Comparison of ENCODE assay signal across 8 cellular contexts in the genomic region with DNA sequence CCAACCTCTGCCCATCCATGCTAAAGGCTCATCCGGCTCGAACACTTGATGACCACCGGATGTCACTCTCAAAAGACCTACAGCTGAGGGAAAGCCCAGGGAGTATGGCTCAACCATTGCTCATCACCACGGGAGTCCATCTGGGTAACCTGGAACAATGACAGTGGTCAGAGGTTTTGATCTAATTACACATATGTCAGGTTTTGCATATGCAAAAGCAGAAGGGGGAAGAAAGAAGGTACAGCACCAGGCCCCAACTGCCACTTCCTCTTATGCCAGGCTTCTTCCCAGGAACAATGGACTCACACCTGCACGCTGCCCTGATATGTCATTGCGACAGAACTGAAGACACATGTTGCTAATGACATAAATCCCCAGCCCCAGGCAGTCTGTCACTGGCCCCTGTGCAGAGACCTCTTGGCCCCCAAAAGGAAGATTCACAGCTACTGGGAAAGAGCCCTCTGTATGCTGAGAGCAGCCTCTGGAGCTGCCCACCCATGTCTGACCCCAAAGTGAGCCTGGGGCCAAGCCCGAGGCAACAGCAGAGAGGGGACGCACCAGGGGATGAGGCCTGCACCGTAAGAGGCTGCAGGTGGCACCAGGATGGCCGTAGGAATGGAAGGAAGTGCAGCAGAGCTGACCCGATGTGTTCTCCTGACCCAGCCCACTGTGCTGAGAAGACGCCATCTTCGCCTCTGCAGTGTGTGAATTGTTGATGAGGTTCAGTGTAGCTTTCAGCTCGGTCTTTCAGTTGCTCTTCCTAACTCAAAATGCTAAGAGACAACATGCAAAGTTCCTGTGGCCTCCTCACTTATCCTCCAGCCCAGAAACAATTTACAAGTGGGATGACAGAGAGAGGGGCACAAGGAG. TPM values are rescaled to one million over a fixed set of nuclear protein-coding genes. Genes with fewer than 3 reads are reported as not detected.
DNase-seq lines count a peak whose midpoint lies in the region; ATAC-seq and TF ChIP-seq lines count a peak whose summit lies in the region.

No MANE protein-coding gene starts in this region.

- H3K4me1 ChIP-seq in heart right ventricle (peaks cover 26 to 93% (median 79%) of the 10 kb centered on the region in 9 donors), mammary epithelial cell (ENCODE audit: insufficient read depth, low read length) (peaks cover 11% of the 10 kb centered on the region), stomach (peaks cover 40 to 93% (median 62%) of the 10 kb centered on the region in 4 donors), prostate gland (replicated peaks) (peaks cover 6% of the 10 kb centered on the region)

- no peak for TF ChIP-seq POLR2A in stomach (IDR thresholded peaks at IDR 0.05)
- no peak for TF ChIP-seq POLR2A in prostate gland (IDR thresholded peaks at IDR 0.05)

- H3K36me3 Mint-ChIP-seq in type B pancreatic cell, result no peaks in the 10 kb centered on the region

- H3K27me3 Mint-ChIP-seq in type B pancreatic cell, result no peaks in the 10 kb centered on the region

- H3K4me3 Mint-ChIP-seq in type B pancreatic cell, result no peak overlapping the region

- H3K4me2 ChIP-seq in mammary epithelial cell (ENCODE audit: insufficient read depth, low read depth, low read length), result no peak overlapping the region

- TF ChIP-seq CTCF in heart right ventricle (IDR thresholded peaks at IDR 0.05) (no peak), mammary epithelial cell (conservative IDR thresholded peaks at IDR 0.05 in 1 of 2, IDR thresholded peaks at IDR 0.05 in 1 of 2; ENCODE audit: extremely low read depth in 1 of 2, insufficient read depth in 1 of 2, low read depth in 1 of 2, low read length in 2 of 2) (no peak), stomach (IDR thresholded peaks at IDR 0.05) (no peak), prostate gland (IDR thresholded peaks at IDR 0.05) (no peak), type B pancreatic cell (conservative IDR thresholded peaks at IDR 0.05) (no peak)

- in situ Hi-C loops in mammary epithelial cell (cut with MboI; ENCODE audit: low sequenced_read_pairs in 2 of 2), result no loop called here

- intact Hi-C loops in heart right ventricle (cut with DNase I) (no loop called here), Right ventricle myocardium superior (cut with DNase I) (no loop called here), mammary epithelial cell (cut with micrococcal nuclease) (loop anchor here (2.0 kb wide), 1 partner anchor 51 kb away; a partner anchor contains a TSS), stomach (cut with DNase I; ENCODE audit: low total_unique reads) (no loop called here), prostate gland (cut with DNase I) (no loop called here)

- no peak for ATAC-seq in heart right ventricle
- no peak for ATAC-seq in Right ventricle myocardium superior (ENCODE audit: poor library complexity)

- peaks cover 77% of the 10 kb centered on the region for H3K79me2 ChIP-seq in mammary epithelial cell (ENCODE audit: insufficient read depth, low read length)

- no peak overlapping the region for H3K27ac Mint-ChIP-seq in type B pancreatic cell

- H3K9me3 ChIP-seq in heart right ventricle (no peaks in the 10 kb centered on the region), KOPT-K1 (ENCODE audit: insufficient read depth, low read length, poor library complexity, severe bottlenecking) (no peaks in the 10 kb centered on the region), mammary epithelial cell (replicated peaks; ENCODE audit: insufficient read depth, low read length) (no peaks in the 10 kb centered on the region), stomach (no peaks in the 10 kb centered on the region), prostate gland (no peaks in the 10 kb centered on the region)

- no peak for TF ChIP-seq EP300 in stomach (IDR thresholded peaks at IDR 0.05)

- H3K27ac ChIP-seq in heart right ventricle (peak overlapping the region in 9 of 10 donors; percentile 44 to 89 (median 62)), KOPT-K1 (ENCODE audit: low read depth, low read length, poor library complexity, severe bottlenecking) (peak overlapping the region; percentile 35), mammary epithelial cell (ENCODE audit: insufficient read depth, low read depth, low read length) (no peak overlapping the region), stomach (peak overlapping the region in 3 of 5 donors; percentile 24 to 73 (median 71)), prostate gland (no peak overlapping the region)

- dilution Hi-C loops in mammary epithelial cell (cut with HindIII; ENCODE audit: low sequenced_read_pairs), result loop anchor here (10.0 kb wide), 1 partner anchor 161 kb away; no protein-coding TSS in a partner anchor

- no peak overlapping the region for H2AFZ ChIP-seq in mammary epithelial cell (ENCODE audit: low read depth, low read length)

- no peak overlapping the region for H3K4me3 ChIP-seq in heart right ventricle
- no peak overlapping the region for H3K4me3 ChIP-seq in mammary epithelial cell (replicated peaks in 1 of 3; ENCODE audit: insufficient read depth in 1 of 3, low read depth in 2 of 3, low read length in 3 of 3)
- no peak overlapping the region for H3K4me3 ChIP-seq in stomach
- H3K4me3 ChIP-seq in prostate gland, result no peak overlapping the region

- no peak overlapping the region for H3K9ac ChIP-seq in mammary epithelial cell (ENCODE audit: insufficient read depth, low read length)

- CTCF ChIA-PET in mammary epithelial cell (lab: Charles Lee; ENCODE audit: low non-redundant PET), result no interaction called here

- peaks cover 57% of the 10 kb centered on the region for H3K4me1 Mint-ChIP-seq in type B pancreatic cell (ENCODE audit: unreplicated experiment)

- WGBS in heart right ventricle, 2 donors, result 77 to 79% methylated on average over 14 of the region's 14 CpGs
- 92% methylated on average over 12 of the region's 14 CpGs for WGBS in mammary epithelial cell (ENCODE audit: low coverage, missing lambda C conversion rate)
- WGBS in stomach, 5 donors, result 74 to 85% (median 82%) methylated on average over 14 of the region's 14 CpGs
- WGBS in prostate gland, result 88% methylated on average over 14 of the region's 14 CpGs

- DNase-seq in heart right ventricle (no peak), Right ventricle myocardium superior (no peak), mammary epithelial cell (peak; percentile 63), stomach (no peak), prostate gland (ENCODE audit: low spot score) (no peak), type B pancreatic cell (ENCODE audit: extremely low spot score, unreplicated experiment) (no peak), superior temporal gyrus (ENCODE audit: extremely low spot score) (no peak)

- H3K9me3 Mint-ChIP-seq in type B pancreatic cell, result no peaks in the 10 kb centered on the region

- no TSS peak for BruUV-seq in mammary epithelial cell (replicated peaks; lab: Mats Ljungman, UMichigan)

- H3K36me3 ChIP-seq in heart right ventricle (peaks cover 0 to 17% (median 0%) of the 10 kb centered on the region in 9 donors), KOPT-K1 (ENCODE audit: insufficient read depth, low read length) (peaks cover 15% of the 10 kb centered on the region), mammary epithelial cell (ENCODE audit: insufficient read depth, low read length) (no peaks in the 10 kb centered on the region), stomach (peaks cover 6 to 16% (median 12%) of the 10 kb centered on the region in 4 donors), prostate gland (no peaks in the 10 kb centered on the region)

- peaks cover 3% of the 10 kb centered on the region for H4K20me1 ChIP-seq in mammary epithelial cell (ENCODE audit: insufficient read depth, low read length)

- H3K27me3 ChIP-seq in heart right ventricle (no peaks in the 10 kb centered on the region), mammary epithelial cell (ENCODE audit: insufficient read depth, low read length) (no peaks in the 10 kb centered on the region), stomach (no peaks in the 10 kb centered on the region), prostate gland (replicated peaks; ENCODE audit: insufficient read depth) (no peaks in the 10 kb centered on the region)

RNA-seq across cellular contexts. Expression of a gene that starts 26.3 kb away (rescaled TPM):
- total RNA-seq in heart right ventricle (10 to 100 TPM; 46.9 to 70.1 (median 57.4) TPM), Right ventricle myocardium superior (76.1 TPM), mammary epithelial cell (10 to 100 TPM; 10.3 to 30.9 TPM), stomach (10 to 100 TPM; 17.7 to 67.7 (median 26.1) TPM), prostate gland (10 to 100 TPM; 18.4 to 30.4 TPM), type B pancreatic cell (ENCODE audit: low replicate concordance) (46.6 and 48.7 TPM in 2 replicates)
- polyA plus RNA-seq in heart right ventricle (10 to 100 TPM; 41.3 to 79.7 TPM), mammary epithelial cell (10.9 TPM), stomach (10 to 100 TPM; 15.6 to 20.2 (median 16.2) TPM)
- polyA minus RNA-seq in mammary epithelial cell, result 50.8 TPM

RNA-seq across cellular contexts. Expression of a gene that starts 50.5 kb away (rescaled TPM):
- total RNA-seq in heart right ventricle (under 1 TPM in 1 of 10 donors, not detected in 9; 0.22 TPM), Right ventricle myocardium superior (not detected), mammary epithelial cell (not detected), stomach (not detected), prostate gland (10 to 100 TPM in 1 of 2 donors, under 1 TPM in 1; 0.91 to 10.1 TPM), type B pancreatic cell (ENCODE audit: low replicate concordance) (not detected in 2 replicates)
- polyA plus RNA-seq in heart right ventricle (not detected), mammary epithelial cell (not detected), stomach (not detected)
- not detected for polyA minus RNA-seq in mammary epithelial cell

RNA-seq across cellular contexts. Expression of a gene that starts 50.7 kb away (rescaled TPM):
- total RNA-seq in heart right ventricle, result 1 to 10 TPM; 1.6 to 3.5 (median 2.9) TPM
- polyA plus RNA-seq in heart right ventricle, result 1 to 10 TPM; 3.0 to 4.1 TPM
- 3.6 TPM for total RNA-seq in Right ventricle myocardium superior
- 1 to 10 TPM; 4.8 to 5.8 TPM for total RNA-seq in mammary epithelial cell
- 4.2 TPM for polyA plus RNA-seq in mammary epithelial cell
- 2.9 TPM for polyA minus RNA-seq in mammary epithelial cell
- total RNA-seq in stomach, result 10 to 100 TPM in 1 of 5 donors, 1 to 10 TPM in 3, not detected in 1; 2.6 to 40.3 (median 5.2) TPM
- polyA plus RNA-seq in stomach, result 1 to 10 TPM; 2.4 to 3.9 (median 3.2) TPM
- total RNA-seq in prostate gland, result 10 to 100 TPM in 1 of 2 donors, 1 to 10 TPM in 1; 8.0 to 13.7 TPM
- 4.3 and 8.5 TPM in 2 replicates for total RNA-seq in type B pancreatic cell (ENCODE audit: low replicate concordance)

Comparison
In these comparisons a context has a peak if more than half of its experiments do, and no peak if none do; other contexts are left out.
1. H3K27ac ChIP-seq: peak in heart right ventricle (9 of 10), KOPT-K1 (single experiment) and stomach (3 of 5); none in mammary epithelial cell (single experiment) and prostate gland (0 of 2).